In genomic region chr4:7823416-7823824, GRCh38 we compare ENCODE assay signal across 12 cellular contexts.
DNase-seq lines count a peak whose midpoint lies in the region; ATAC-seq, FAIRE-seq and TF ChIP-seq lines count a peak whose summit lies in the region.
"Had no signal": no experiment of that assay in that cellular context is flagged by ENCODE, and none has a peak within 500 bp of the region (broad histone marks: within the 10 kb centered on the region; RNA-seq: fewer than 3 reads in every experiment).

No MANE protein-coding gene starts in this region.

- H3K4me1 Mint-ChIP-seq in osteocyte (ENCODE audit: unreplicated experiment) = peaks cover 78% of the 10 kb centered on the region

- H3K4me1 ChIP-seq in cardiac muscle cell (ENCODE audit: low read depth) = peaks cover 33% of the 10 kb centered on the region
- peaks cover 41% of the 10 kb centered on the region for H3K4me1 ChIP-seq in vagina

- H3K27me3 Mint-ChIP-seq in osteocyte (ENCODE audit: unreplicated experiment) = no peaks in the 10 kb centered on the region

- ATAC-seq in HG03469 (IDR thresholded peaks at IDR 0.05; ENCODE audit: unreplicated experiment) (no peak), GM18870 (IDR thresholded peaks at IDR 0.05; ENCODE audit: unreplicated experiment) (no peak)
- ATAC-seq: activated T-cell treated with anti-CD3 and anti-CD28 coated beads, Interleukin-2, amount 50 U/mL, for 4 hours had no signal

- H3K4me3 ChIP-seq in cardiac muscle cell (no peak overlapping the region), vagina (no peak overlapping the region)

- H3K27ac ChIP-seq in cardiac muscle cell (peak overlapping the region; percentile 15), vagina (peak overlapping the region; percentile 81)

- H3K36me3 ChIP-seq in cardiac muscle cell = no peaks in the 10 kb centered on the region
- H3K36me3 ChIP-seq in vagina = no peaks in the 10 kb centered on the region

- TF ChIP-seq POLR2A in vagina (IDR thresholded peaks at IDR 0.05) (no peak), H54 (IDR thresholded peaks at IDR 0.05; ENCODE audit: low read depth, low read length) (no peak)

- H3K9me3 ChIP-seq in cardiac muscle cell (ENCODE audit: low read depth) (no peaks in the 10 kb centered on the region), vagina (no peaks in the 10 kb centered on the region)

- no peak for FAIRE-seq in H54 (lab: Jason Lieb, UNC)
- FAIRE-seq: A204.1 had no signal

- peaks cover 37% of the 10 kb centered on the region for H3K36me3 Mint-ChIP-seq in osteocyte (ENCODE audit: unreplicated experiment)

- intact Hi-C loops in vagina (cut with DNase I) = loop anchor here (2.0 kb wide), 1 partner anchor 55 kb away; no protein-coding TSS in a partner anchor

- peak overlapping the region; percentile 45 for H3K4me3 Mint-ChIP-seq in osteocyte (ENCODE audit: unreplicated experiment)
- H3K4me3 Mint-ChIP-seq: activated T-cell treated with anti-CD3 and anti-CD28 coated beads, Interleukin-2, amount 50 U/mL, for 4 hours; T-helper 1 cell treated with Interleukin-12 subunit alpha and Interleukin-12 subunit beta and Interleukin-4 antibody, amounts not matched to agents 30 μg/mL and 1 μg/mL, for 36 hours had no signal

- H3K27me3 ChIP-seq in cardiac muscle cell (no peaks in the 10 kb centered on the region), vagina (no peaks in the 10 kb centered on the region)

- H3K27ac Mint-ChIP-seq in osteocyte (ENCODE audit: unreplicated experiment) = peak overlapping the region; percentile 92
- H3K27ac Mint-ChIP-seq: T-helper 1 cell treated with Interleukin-12 subunit alpha and Interleukin-12 subunit beta and Interleukin-4 antibody, amounts not matched to agents 30 μg/mL and 1 μg/mL, for 36 hours had no signal

- DNase-seq in NCI-H82 (lab: John Stamatoyannopoulos, UW) (peak; percentile 5), NCI-H82 treated with DMSO at 0.1 percent for 48 hours (lab: John Stamatoyannopoulos, UW; ENCODE audit: unreplicated experiment) (no peak), cardiac muscle cell (ENCODE audit: low read depth in 1 of 2, low spot score in 1 of 2) (peak in 1 of 2 donors; percentile 71), osteocyte (ENCODE audit: extremely low spot score, unreplicated experiment) (no peak), vagina (ENCODE audit: extremely low spot score in 2 of 2) (no peak), H54 (ENCODE audit: insufficient read length, low spot score) (no peak)
- DNase-seq: activated T-cell treated with anti-CD3 and anti-CD28 coated beads, Interleukin-2, amount 50 U/mL, for 4 hours; NCI-H146 had no signal

- no peaks in the 10 kb centered on the region for H3K9me3 Mint-ChIP-seq in osteocyte (ENCODE audit: unreplicated experiment)
- H3K9me3 Mint-ChIP-seq: activated T-cell treated with anti-CD3 and anti-CD28 coated beads, Interleukin-2, amount 50 U/mL, for 4 hours; T-helper 1 cell treated with Interleukin-12 subunit alpha and Interleukin-12 subunit beta and Interleukin-4 antibody, amounts not matched to agents 30 μg/mL and 1 μg/mL, for 36 hours had no signal

- TF ChIP-seq CTCF in cardiac muscle cell (IDR thresholded peaks at IDR 0.05; ENCODE audit: low read depth, low read length) (no peak), osteocyte (IDR thresholded peaks at IDR 0.05) (no peak), vagina (IDR thresholded peaks at IDR 0.05) (no peak)
